ENCODE assay signal across 1 cellular context in the genomic region with DNA sequence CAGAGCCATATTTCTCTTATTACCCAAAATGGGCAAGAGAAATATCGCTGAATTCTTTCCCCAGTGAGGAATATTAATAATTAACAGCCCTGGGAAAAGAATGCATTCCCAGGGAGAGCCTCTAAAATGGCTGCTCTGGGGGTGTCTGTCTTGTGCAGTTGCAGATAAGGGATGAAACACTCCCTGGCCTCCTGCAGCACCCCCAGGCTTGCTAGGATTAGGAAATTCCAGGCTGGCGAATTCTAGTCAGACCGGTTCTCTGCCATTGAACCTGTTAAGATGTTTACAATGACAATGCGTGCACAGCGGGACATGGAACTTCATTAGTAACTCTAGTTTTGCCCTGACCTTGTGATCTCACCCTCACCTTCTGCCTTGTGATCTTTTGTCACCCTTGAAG.
TF ChIP-seq lines count a peak whose summit lies in the region.

No MANE protein-coding gene starts in this region.

TF ChIP-seq in A549, 52 proteins besides CTCF, POLR2A, EP300 and RAD21 (continued from another document):
- TF ChIP-seq, protein P1, sequence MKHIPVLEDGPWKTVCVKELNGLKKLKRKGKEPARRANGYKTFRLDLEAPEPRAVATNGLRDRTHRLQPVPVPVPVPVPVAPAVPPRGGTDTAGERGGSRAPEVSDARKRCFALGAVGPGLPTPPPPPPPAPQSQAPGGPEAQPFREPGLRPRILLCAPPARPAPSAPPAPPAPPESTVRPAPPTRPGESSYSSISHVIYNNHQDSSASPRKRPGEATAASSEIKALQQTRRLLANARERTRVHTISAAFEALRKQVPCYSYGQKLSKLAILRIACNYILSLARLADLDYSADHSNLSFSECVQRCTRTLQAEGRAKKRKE (CRISPR knock-in tag; IDR thresholded peaks at IDR 0.05; ENCODE audit: low read depth), result no peak
- TF ChIP-seq NR3C1 (IDR thresholded peaks at IDR 0.05) (no peak), FOSB (CRISPR knock-in tag; IDR thresholded peaks at IDR 0.05) (no peak), POLR2AphosphoS2 (conservative IDR thresholded peaks at IDR 0.05; ENCODE audit: low read length) (no peak), HDAC2 (IDR thresholded peaks at IDR 0.05) (no peak), MAFK (IDR thresholded peaks at IDR 0.05; ENCODE audit: partially characterized antibody) (no peak), ZC3H11A (IDR thresholded peaks at IDR 0.05) (no peak), MYC (IDR thresholded peaks at IDR 0.05; ENCODE audit: borderline replicate concordance, low read length) (no peak)
- TF ChIP-seq, protein P2, sequence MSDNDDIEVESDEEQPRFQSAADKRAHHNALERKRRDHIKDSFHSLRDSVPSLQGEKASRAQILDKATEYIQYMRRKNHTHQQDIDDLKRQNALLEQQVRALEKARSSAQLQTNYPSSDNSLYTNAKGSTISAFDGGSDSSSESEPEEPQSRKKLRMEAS (IDR thresholded peaks at IDR 0.05), result no peak
- TF ChIP-seq, protein P3, sequence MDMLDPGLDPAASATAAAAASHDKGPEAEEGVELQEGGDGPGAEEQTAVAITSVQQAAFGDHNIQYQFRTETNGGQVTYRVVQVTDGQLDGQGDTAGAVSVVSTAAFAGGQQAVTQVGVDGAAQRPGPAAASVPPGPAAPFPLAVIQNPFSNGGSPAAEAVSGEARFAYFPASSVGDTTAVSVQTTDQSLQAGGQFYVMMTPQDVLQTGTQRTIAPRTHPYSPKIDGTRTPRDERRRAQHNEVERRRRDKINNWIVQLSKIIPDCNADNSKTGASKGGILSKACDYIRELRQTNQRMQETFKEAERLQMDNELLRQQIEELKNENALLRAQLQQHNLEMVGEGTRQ (IDR thresholded peaks at IDR 0.05), result no peak
TF ChIP-seq in A549: peak in this region for 0.
